In the genomic region with DNA sequence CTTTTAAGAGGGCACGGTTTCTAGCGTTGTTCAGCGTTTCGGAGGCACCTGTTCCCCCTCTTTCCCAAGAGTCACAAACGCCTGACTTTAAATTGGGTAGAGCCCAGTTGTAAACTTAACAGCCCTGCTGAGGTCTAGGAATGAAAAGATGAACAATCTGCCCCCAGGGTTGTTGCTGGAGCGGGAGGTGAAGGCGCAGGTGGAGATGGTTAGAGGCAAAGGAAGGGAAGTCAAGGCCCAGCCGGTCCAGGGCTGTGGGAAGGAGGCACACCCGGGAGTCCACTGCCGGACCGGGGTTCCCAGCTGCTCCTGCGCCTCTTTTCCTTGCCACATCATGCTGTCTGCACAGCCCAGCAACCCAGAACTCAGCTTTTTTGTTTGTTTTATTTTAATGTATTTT, we compare ENCODE assay signal across 1 cellular context.
TF ChIP-seq lines count a peak whose summit lies in the region.

No MANE protein-coding gene starts in this region.

TF ChIP-seq in HepG2, 621 proteins besides CTCF, POLR2A, EP300 and RAD21:
- TF ChIP-seq ZNF646 (CRISPR knock-in tag; IDR thresholded peaks at IDR 0.05) (no peak), PRDM15 (CRISPR knock-in tag; IDR thresholded peaks at IDR 0.05) (no peak), ISL2 (CRISPR knock-in tag; IDR thresholded peaks at IDR 0.05) (no peak), ZSCAN31 (CRISPR knock-in tag; IDR thresholded peaks at IDR 0.05; ENCODE audit: low read depth) (no peak), PRMT3 (CRISPR knock-in tag; IDR thresholded peaks at IDR 0.05; ENCODE audit: borderline replicate concordance, low read depth) (no peak), ZNF18 (CRISPR knock-in tag; IDR thresholded peaks at IDR 0.05; ENCODE audit: insufficient replicate concordance) (peak; percentile 1), ZNF24 (IDR thresholded peaks at IDR 0.05) (no peak), ZBTB20 (CRISPR knock-in tag; IDR thresholded peaks at IDR 0.05; ENCODE audit: borderline replicate concordance, low read depth) (no peak), ZSCAN25 (CRISPR knock-in tag; IDR thresholded peaks at IDR 0.05) (peak; percentile 2; the same call in 1 of the 2 replicates), PREB (CRISPR knock-in tag; IDR thresholded peaks at IDR 0.05) (no peak), CBFB (CRISPR knock-in tag; IDR thresholded peaks at IDR 0.05) (no peak), JDP2 (CRISPR knock-in tag; IDR thresholded peaks at IDR 0.05; ENCODE audit: borderline replicate concordance) (no peak), ZBTB40 (IDR thresholded peaks at IDR 0.05) (no peak), ZBTB40 (CRISPR knock-in tag; IDR thresholded peaks at IDR 0.05) (no peak), ZNF33B (CRISPR knock-in tag; IDR thresholded peaks at IDR 0.05) (no peak), HNRNPK (IDR thresholded peaks at IDR 0.05; ENCODE audit: low read depth, low read length, poor library complexity, severe bottlenecking) (no peak), SATB2 (CRISPR knock-in tag; IDR thresholded peaks at IDR 0.05) (no peak), SIN3A (IDR thresholded peaks at IDR 0.05; ENCODE audit: borderline replicate concordance, low read depth, low read length) (peak; percentile 55; the same call in 1 of the 2 replicates)
- TF ChIP-seq, protein P1, sequence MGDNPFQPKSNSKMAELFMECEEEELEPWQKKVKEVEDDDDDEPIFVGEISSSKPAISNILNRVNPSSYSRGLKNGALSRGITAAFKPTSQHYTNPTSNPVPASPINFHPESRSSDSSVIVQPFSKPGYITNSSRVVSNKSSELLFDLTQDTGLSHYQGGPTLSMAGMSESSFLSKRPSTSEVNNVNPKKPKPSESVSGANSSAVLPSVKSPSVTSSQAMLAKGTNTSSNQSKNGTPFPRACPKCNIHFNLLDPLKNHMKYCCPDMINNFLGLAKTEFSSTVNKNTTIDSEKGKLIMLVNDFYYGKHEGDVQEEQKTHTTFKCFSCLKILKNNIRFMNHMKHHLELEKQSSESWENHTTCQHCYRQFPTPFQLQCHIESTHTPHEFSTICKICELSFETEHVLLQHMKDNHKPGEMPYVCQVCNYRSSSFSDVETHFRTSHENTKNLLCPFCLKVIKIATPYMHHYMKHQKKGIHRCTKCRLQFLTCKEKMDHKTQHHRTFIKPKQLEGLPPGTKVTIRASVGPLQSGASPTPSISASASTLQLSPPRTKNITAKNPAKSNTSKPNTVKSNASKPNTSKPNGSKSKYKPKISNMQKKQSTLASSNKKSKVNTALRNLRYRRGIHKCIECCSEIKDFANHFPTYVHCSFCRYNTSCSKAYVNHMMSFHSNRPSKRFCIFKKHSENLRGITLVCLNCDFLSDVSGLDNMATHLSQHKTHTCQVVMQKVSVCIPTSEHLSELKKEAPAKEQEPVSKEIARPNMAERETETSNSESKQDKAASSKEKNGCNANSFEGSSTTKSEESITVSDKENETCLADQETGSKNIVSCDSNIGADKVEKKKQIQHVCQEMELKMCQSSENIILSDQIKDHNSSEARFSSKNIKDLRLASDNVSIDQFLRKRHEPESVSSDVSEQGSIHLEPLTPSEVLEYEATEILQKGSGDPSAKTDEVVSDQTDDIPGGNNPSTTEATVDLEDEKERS (CRISPR knock-in tag; IDR thresholded peaks at IDR 0.05): no peak
